In the genomic region with DNA sequence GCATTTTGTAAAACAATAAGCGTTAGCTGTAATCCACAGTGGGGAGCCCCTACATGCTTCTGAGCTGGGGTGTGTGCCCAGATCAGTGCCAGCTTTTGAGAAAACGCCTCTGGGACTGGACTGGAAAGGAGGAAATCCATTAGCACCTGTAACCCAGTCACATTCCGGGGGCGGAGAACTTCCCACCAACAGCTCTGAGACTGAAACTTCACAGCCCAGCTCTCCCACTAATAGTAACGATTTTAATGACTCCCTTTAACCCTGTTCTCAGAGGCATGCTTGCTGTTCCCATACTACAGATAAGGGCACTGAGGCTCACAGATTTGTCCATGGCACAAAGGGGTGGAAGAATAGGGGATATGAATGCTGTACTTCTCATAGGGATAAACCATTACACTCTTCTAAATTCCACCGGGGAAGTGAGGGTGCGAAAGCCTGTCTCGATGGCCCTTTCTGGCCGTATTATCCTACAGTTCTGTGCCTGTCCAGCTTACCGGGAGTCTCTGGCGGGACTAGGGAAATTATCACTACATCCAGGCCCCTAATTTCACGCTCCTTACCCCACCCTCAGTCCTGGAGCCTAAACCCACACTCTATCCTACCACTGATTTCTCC, we compare ENCODE assay signal across 6 cellular contexts. TPM values are rescaled to one million over a fixed set of nuclear protein-coding genes. Genes with fewer than 3 reads are reported as not detected.
DNase-seq lines count a peak whose midpoint lies in the region; ATAC-seq and TF ChIP-seq lines count a peak whose summit lies in the region.

No MANE protein-coding gene starts in this region.

- H3K9me3 ChIP-seq in CD4-positive, alpha-beta T cell (ENCODE audit: control insufficient read depth, low read length): no peaks in the 10 kb centered on the region
- H3K9me3 ChIP-seq in right atrium auricular region (no peaks in the 10 kb centered on the region), testis (no peaks in the 10 kb centered on the region)

- POLR2A ChIA-PET in CD4-positive, alpha-beta T cell (lab: Charles Lee): interaction anchor here (0.5 to 3.7 kb wide), 7 partner anchors 8 to 690 kb away, joined by 3 to 56 read pairs (median 4); partner anchors contain the start of genes IRF2BP1, MYPOP, QPCTL and SIX5

- intact Hi-C loops in CD4-positive, alpha-beta T cell (cut with DNase I, micrococcal nuclease): loop anchor here (1.0 to 5.0 kb wide), 4 partner anchors 13 to 157 kb away; partner anchors contain the start of genes IRF2BP1 (in 1 of the 2) and SIX5 (in 1 of the 2)
- intact Hi-C loops in testis (cut with DNase I; ENCODE audit: low total_unique reads): no loop called here

- peak overlapping the region; percentile 83 for H3K27ac Mint-ChIP-seq in CD4-positive, alpha-beta T cell

- peak overlapping the region; percentile 97 for H3K4me3 Mint-ChIP-seq in CD4-positive, alpha-beta T cell

- H3K4me3 ChIP-seq in right atrium auricular region (peak overlapping the region; percentile 71 to 97), testis (peak overlapping the region; percentile 65 to 91)

- peaks cover 33% of the 10 kb centered on the region for H3K4me1 Mint-ChIP-seq in CD4-positive, alpha-beta T cell (ENCODE audit: low read depth)

- H3K4me1 ChIP-seq in right atrium auricular region (peaks cover 0 to 13% of the 10 kb centered on the region in 2 donors), testis (peaks cover 19% of the 10 kb centered on the region)

- peaks cover 12% of the 10 kb centered on the region for H3K36me3 Mint-ChIP-seq in CD4-positive, alpha-beta T cell (ENCODE audit: low read depth)

- no peak for TF ChIP-seq CTCF in CD4-positive, alpha-beta T cell (IDR thresholded peaks at IDR 0.05)
- TF ChIP-seq CTCF in right atrium auricular region (IDR thresholded peaks at IDR 0.05) (no peak), testis (IDR thresholded peaks at IDR 0.05) (no peak)

- ATAC-seq in CD4-positive, alpha-beta T cell (ENCODE audit: poor library complexity): no peak

- CTCF ChIA-PET in CD4-positive, alpha-beta T cell (lab: Charles Lee): interaction anchor here (1.2 to 2.6 kb wide), 7 partner anchors 10 to 198 kb away, joined by 3 to 14 read pairs (median 9); partner anchors contain the start of genes MYPOP, QPCTL, SIX5 and SNRPD2

- H3K36me3 ChIP-seq in right atrium auricular region (no peaks in the 10 kb centered on the region), testis (ENCODE audit: low read depth, missing control alignments) (no peaks in the 10 kb centered on the region)

- DNase-seq in CD4-positive, alpha-beta T cell: no peak
- peak; percentile 13 for DNase-seq in RPMI8226
- no peak for DNase-seq in right atrium auricular region (ENCODE audit: low spot score)
- peak; percentile 37 for DNase-seq in testis
- no peak for DNase-seq in NCI-H82 (lab: John Stamatoyannopoulos, UW)
- no peak for DNase-seq in iPS-NIHi7 (ENCODE audit: extremely low spot score)

- WGBS in testis, 2 donors: 5 to 8% methylated on average over 12 of the region's 12 CpGs

- H3K27me3 ChIP-seq in CD4-positive, alpha-beta T cell (ENCODE audit: control insufficient read depth, insufficient read depth, low read length): no peaks in the 10 kb centered on the region
- H3K27me3 ChIP-seq in right atrium auricular region: no peaks in the 10 kb centered on the region
- H3K27me3 ChIP-seq in testis: no peaks in the 10 kb centered on the region

- H3K9me3 Mint-ChIP-seq in CD4-positive, alpha-beta T cell: no peaks in the 10 kb centered on the region

- H3K27me3 Mint-ChIP-seq in CD4-positive, alpha-beta T cell: no peaks in the 10 kb centered on the region

- no peak for TF ChIP-seq POLR2A in testis (IDR thresholded peaks at IDR 0.05)

- H3K27ac ChIP-seq in CD4-positive, alpha-beta T cell (ENCODE audit: low read depth, low read length): peak overlapping the region; percentile 49
- peak overlapping the region; percentile 64 to 85 for H3K27ac ChIP-seq in right atrium auricular region
- peak overlapping the region; percentile 49 to 78 for H3K27ac ChIP-seq in testis

RNA-seq across cellular contexts. Expression of gene FBXO46, which starts 0.8 kb away (rescaled TPM):
- total RNA-seq in CD4-positive, alpha-beta T cell: 10 to 100 TPM; 17.2 to 17.5 TPM
- total RNA-seq in right atrium auricular region (10 to 100 TPM; 11.6 to 12.1 TPM), testis (10 to 100 TPM; 22.4 to 24.2 TPM)
- 20.1 TPM for polyA plus RNA-seq in testis (ENCODE audit: insufficient read depth, low read depth, low replicate concordance)

RNA-seq across cellular contexts. Expression of gene MEIOSIN, which starts 3.4 kb away (rescaled TPM):
- not detected for total RNA-seq in CD4-positive, alpha-beta T cell
- total RNA-seq in right atrium auricular region: under 1 TPM; 0.78 to 0.90 TPM
- 10 to 100 TPM in 1 of 2 donors, 1 to 10 TPM in 1; 9.2 to 13.8 TPM for total RNA-seq in testis
- 10.4 TPM for polyA plus RNA-seq in testis (ENCODE audit: insufficient read depth, low read depth, low replicate concordance)

RNA-seq across cellular contexts. Expression of gene QPCTL, which starts 37.4 kb away (rescaled TPM):
- 1 to 10 TPM; 3.7 to 5.0 TPM for total RNA-seq in CD4-positive, alpha-beta T cell
- total RNA-seq in right atrium auricular region: 1 to 10 TPM; 2.4 to 3.0 TPM
- total RNA-seq in testis: 1 to 10 TPM; 5.3 to 6.9 TPM
- polyA plus RNA-seq in testis (ENCODE audit: insufficient read depth, low read depth, low replicate concordance): 3.5 TPM

RNA-seq across cellular contexts. Expression of gene SNRPD2, which starts 38.1 kb away (rescaled TPM):
- 100 to 1,000 TPM; 367 to 369 TPM for total RNA-seq in CD4-positive, alpha-beta T cell
- total RNA-seq in right atrium auricular region (100 to 1,000 TPM; 158 to 201 TPM), testis (100 to 1,000 TPM; 111 to 128 TPM)
- 242 TPM for polyA plus RNA-seq in testis (ENCODE audit: insufficient read depth, low read depth, low replicate concordance)

RNA-seq across cellular contexts. Expression of gene SIX5, which starts 39.2 kb away (rescaled TPM):
- total RNA-seq in CD4-positive, alpha-beta T cell: under 1 TPM; 0.58 to 0.59 TPM
- 10 to 100 TPM in 1 of 2 donors, 1 to 10 TPM in 1; 9.3 to 18.6 TPM for total RNA-seq in right atrium auricular region
- 10 to 100 TPM; 16.1 to 19.4 TPM for total RNA-seq in testis
- polyA plus RNA-seq in testis (ENCODE audit: insufficient read depth, low read depth, low replicate concordance): 12.9 TPM

Comparison
In these comparisons a context has a peak if more than half of its experiments do, and no peak if none do; other contexts are left out.
1. DNase-seq: peak in RPMI8226 (single experiment) and testis (single experiment); none in CD4-positive, alpha-beta T cell (0 of 10), right atrium auricular region (single experiment), NCI-H82 (single experiment) and iPS-NIHi7 (single experiment).
2. RNA of gene MEIOSIN, which starts 3.4 kb away (total RNA-seq): 9.2 to 13.8 TPM in testis; 0.78 to 0.90 TPM in right atrium auricular region and not detected in CD4-positive, alpha-beta T cell; every median in the first group is over 4 times any median in the second.
3. Peak in every context shown above with its lines, with median percentiles within 50 percentile points of each other: H3K27ac ChIP-seq.